8 cellular contexts compared by ENCODE assay signal in genomic region chr17:78258323-78259229, GRCh38. TPM values are rescaled to one million over a fixed set of nuclear protein-coding genes. Genes with fewer than 3 reads are reported as not detected.
DNase-seq lines count a peak whose midpoint lies in the region; ATAC-seq, FAIRE-seq and TF ChIP-seq lines count a peak whose summit lies in the region.

No MANE protein-coding gene starts in this region.

- peaks cover 21 to 81% (median 53%) of the 10 kb centered on the region in 4 donors for H3K4me1 Mint-ChIP-seq in CD4-positive, alpha-beta memory T cell
- peaks cover 23% of the 10 kb centered on the region for H3K4me1 Mint-ChIP-seq in activated T-helper 17 cell treated with anti-CD3 and anti-CD28 coated beads, Interleukin-2, amount 50 U/mL, for 72 hours

- intact Hi-C loops in CD4-positive, alpha-beta memory T cell (cut with micrococcal nuclease) = no loop called here
- intact Hi-C loops in HepG2 (cut with micrococcal nuclease; ENCODE audit: unreplicated experiment) = loop anchor here (10.0 kb wide), 1 partner anchor 56 kb away; no protein-coding TSS in a partner anchor

- H3K27ac ChIP-seq in CD4-positive, alpha-beta memory T cell (ENCODE audit: low read depth, low read length) = peak overlapping the region; percentile 47
- H3K27ac ChIP-seq in HepG2 (ENCODE audit: extremely low read length, insufficient read depth, low read length) = no peak overlapping the region

- H3K4me1 ChIP-seq in CD4-positive, alpha-beta memory T cell (ENCODE audit: insufficient read depth, low read length) = peaks cover 89% of the 10 kb centered on the region
- H3K4me1 ChIP-seq in HepG2 (ENCODE audit: insufficient read depth, low read length) = peaks cover 76% of the 10 kb centered on the region

- peak; percentile 71 to 79 (median 72) for DNase-seq in CD4-positive, alpha-beta memory T cell
- peak; percentile 80 for DNase-seq in OCI-M1 (lab: John Stamatoyannopoulos, UW)
- peak; percentile 36 for DNase-seq in HepG2 (ENCODE audit: low spot score)
- peak; percentile 79 for DNase-seq in stimulated activated CD8-positive, alpha-beta memory T cell treated with anti-CD3 and anti-CD28 coated beads, Interleukin-4, amount 100 ng/mL, for 48 hours
- DNase-seq in AG08396 (ENCODE audit: low spot score) = no peak
- no peak for DNase-seq in amygdala (lab: John Stamatoyannopoulos, UW)

- peak overlapping the region; percentile 51 to 57 for H3K4me3 ChIP-seq in CD4-positive, alpha-beta memory T cell (ENCODE audit: low read length in 2 of 2)
- peak overlapping the region in 1 of 3 experiments; percentile 47; a peak in 1 of 6 replicates for H3K4me3 ChIP-seq in HepG2 (replicated peaks in 1 of 3; ENCODE audit: insufficient read depth in 1 of 3, low read depth in 2 of 3, low read length in 3 of 3)

- no peaks in the 10 kb centered on the region for H3K9me3 ChIP-seq in CD4-positive, alpha-beta memory T cell (ENCODE audit: control insufficient read depth in 1 of 2, low read length in 2 of 2)
- H3K9me3 ChIP-seq in HepG2 (ENCODE audit: low read length) = no peaks in the 10 kb centered on the region

- H3K36me3 Mint-ChIP-seq in CD4-positive, alpha-beta memory T cell = no peaks in the 10 kb centered on the region
- no peaks in the 10 kb centered on the region for H3K36me3 Mint-ChIP-seq in activated T-helper 17 cell treated with anti-CD3 and anti-CD28 coated beads, Interleukin-2, amount 50 U/mL, for 72 hours (ENCODE audit: low read depth)

- ATAC-seq in activated T-helper 17 cell treated with anti-CD3 and anti-CD28 coated beads, Interleukin-2, amount 50 U/mL, for 72 hours (replicated peaks) = peak; percentile 75
- ATAC-seq in HepG2 = peak; percentile 11; the same call in 2 of the 3 replicates
- no peak for ATAC-seq in GM21381 (IDR thresholded peaks at IDR 0.05; ENCODE audit: unreplicated experiment)

- no peaks in the 10 kb centered on the region for H3K27me3 ChIP-seq in CD4-positive, alpha-beta memory T cell (ENCODE audit: insufficient read depth, low read length)
- peaks cover 3 to 54% of the 10 kb centered on the region in 2 experiments; a peak in 4 of 5 replicates for H3K27me3 ChIP-seq in HepG2 (ENCODE audit: control insufficient read depth in 1 of 2, insufficient read depth in 2 of 2, low read length in 2 of 2)

- no peaks in the 10 kb centered on the region for H4K20me1 ChIP-seq in HepG2 (ENCODE audit: insufficient read depth, low read length)

- no peaks in the 10 kb centered on the region for H3K36me3 ChIP-seq in CD4-positive, alpha-beta memory T cell (ENCODE audit: insufficient read depth, low read length)
- no peaks in the 10 kb centered on the region for H3K36me3 ChIP-seq in HepG2 (replicated peaks in 1 of 2; ENCODE audit: control insufficient read depth in 1 of 2, insufficient read depth in 2 of 2, low read length in 2 of 2)

- TF ChIP-seq EP300 in HepG2 (IDR thresholded peaks at IDR 0.05; ENCODE audit: low read depth in 2 of 2, low read length in 2 of 2) (no peak; a peak in 1 of 4 replicates), HepG2 (CRISPR knock-in tag; IDR thresholded peaks at IDR 0.05; ENCODE audit: borderline replicate concordance) (no peak)

- no peak for FAIRE-seq in HepG2 (lab: Jason Lieb, UNC)

- TF ChIP-seq CTCF in HepG2 (CRISPR knock-in tag; IDR thresholded peaks at IDR 0.05) = no peak

- BruUV-seq in HepG2 (replicated peaks; lab: Mats Ljungman, UMichigan) = no TSS peak

- H3K4me3 Mint-ChIP-seq in CD4-positive, alpha-beta memory T cell = peak overlapping the region; percentile 43 to 94 (median 74)
- peak overlapping the region; percentile 74 for H3K4me3 Mint-ChIP-seq in activated T-helper 17 cell treated with anti-CD3 and anti-CD28 coated beads, Interleukin-2, amount 50 U/mL, for 72 hours

- no peak overlapping the region for H2AFZ ChIP-seq in HepG2 (ENCODE audit: low read length)

- CTCF ChIA-PET in CD4-positive, alpha-beta memory T cell (lab: Charles Lee; ENCODE audit: partially characterized antibody) = interaction anchor here (1.4 kb wide), 1 partner anchor 8 kb away, joined by 10 read pairs; no protein-coding TSS in a partner anchor
- CTCF ChIA-PET in HepG2 (lab: Yijun Ruan, JAX; ENCODE audit: low intra/inter-chr PET ratio, low total read pairs) = no interaction called here

- WGBS in HepG2 (ENCODE audit: low lambda C conversion rate) = 12% methylated on average over 18 of the region's 24 CpGs

- H3K9ac ChIP-seq in HepG2 (ENCODE audit: insufficient read depth, low read depth, low read length) = no peak overlapping the region

- H3K27ac Mint-ChIP-seq in CD4-positive, alpha-beta memory T cell = peak overlapping the region; percentile 80 to 96 (median 90)
- H3K27ac Mint-ChIP-seq in activated T-helper 17 cell treated with anti-CD3 and anti-CD28 coated beads, Interleukin-2, amount 50 U/mL, for 72 hours = peak overlapping the region; percentile 81

- H3K79me2 ChIP-seq in HepG2 (ENCODE audit: insufficient read depth, low read length) = no peaks in the 10 kb centered on the region

- POLR2A ChIA-PET in CD4-positive, alpha-beta memory T cell (lab: Charles Lee; ENCODE audit: partially characterized antibody) = interaction anchor here (0.7 to 1.8 kb wide), 7 partner anchors 23 to 301 kb away, joined by 3 to 5 read pairs (median 4); partner anchors contain the start of gene SOCS3
- POLR2A ChIA-PET in HepG2 (lab: Yijun Ruan, JAX) = interaction anchor here (0.5 to 1.8 kb wide), 2 partner anchors 16 to 46 kb away, joined by 3 to 5 read pairs; no protein-coding TSS in a partner anchor

- TF ChIP-seq RAD21 in HepG2 (CRISPR knock-in tag; IDR thresholded peaks at IDR 0.05) = no peak

- in situ Hi-C loops in HepG2 (cut with HindIII; ENCODE audit: extremely low pct_ligation_motif_present, low pct_unique_long_range_greater_than_20kb) = no loop called here

- H3K9me3 Mint-ChIP-seq in CD4-positive, alpha-beta memory T cell = peaks cover 0 to 3% (median 0%) of the 10 kb centered on the region in 8 donors
- H3K9me3 Mint-ChIP-seq in activated T-helper 17 cell treated with anti-CD3 and anti-CD28 coated beads, Interleukin-2, amount 50 U/mL, for 72 hours = no peaks in the 10 kb centered on the region

- peaks cover 0 to 1% of the 10 kb centered on the region in 2 donors for H3K27me3 Mint-ChIP-seq in CD4-positive, alpha-beta memory T cell
- H3K27me3 Mint-ChIP-seq in activated T-helper 17 cell treated with anti-CD3 and anti-CD28 coated beads, Interleukin-2, amount 50 U/mL, for 72 hours = no peaks in the 10 kb centered on the region

- no peak for TF ChIP-seq POLR2A in HepG2 (IDR thresholded peaks at IDR 0.05; ENCODE audit: insufficient read depth in 1 of 2, low read depth in 2 of 2, low read length in 2 of 2)

- peak overlapping the region; percentile 46 for H3K4me2 ChIP-seq in HepG2 (ENCODE audit: low read depth, low read length)

RNA-seq across cellular contexts. Expression of gene TMEM235, which starts 27.1 kb away (rescaled TPM):
- total RNA-seq in CD4-positive, alpha-beta memory T cell = not detected
- polyA plus RNA-seq in CD4-positive, alpha-beta memory T cell = not detected
- total RNA-seq in activated T-helper 17 cell treated with anti-CD3 and anti-CD28 coated beads, Interleukin-2, amount 50 U/mL, for 72 hours = not detected
- total RNA-seq in HepG2 (2016; rRNA removed; fragmentation: Illumina TruSeq; extraction: Trizol) = not detected in 2 replicates
- not detected in 2 replicates for total RNA-seq in HepG2 (2016; cell fraction: cytosol; rRNA removed; fragmentation: Illumina TruSeq; extraction: Trizol; ENCODE audit: low read depth)
- total RNA-seq in HepG2 (2016; cell fraction: insoluble cytoplasmic fraction; rRNA removed; fragmentation: Illumina TruSeq; extraction: Trizol) = not detected in 2 replicates
- not detected in 2 replicates for total RNA-seq in HepG2 (2016; cell fraction: membrane; rRNA removed; fragmentation: Illumina TruSeq; extraction: Trizol)
- not detected in 2 replicates for total RNA-seq in HepG2 (2016; cell fraction: nucleus; rRNA removed; fragmentation: Illumina TruSeq; extraction: Trizol)
- not detected in 2 replicates for polyA plus RNA-seq in HepG2 (2011; rRNA removed)
- polyA plus RNA-seq in HepG2 (2011; cell fraction: cytosol; rRNA removed) = not detected in 2 replicates
- polyA plus RNA-seq in HepG2 (2011; cell fraction: nucleus; rRNA removed) = not detected in 2 replicates
- not detected in 2 replicates for polyA plus RNA-seq in HepG2 (2012)
- polyA plus RNA-seq in HepG2 (2016; cell fraction: cytosol; fragmentation: Illumina TruSeq; extraction: Trizol; ENCODE audit: low read depth) = not detected in 2 replicates
- not detected in 2 replicates for polyA plus RNA-seq in HepG2 (2016; cell fraction: insoluble cytoplasmic fraction; fragmentation: Illumina TruSeq; extraction: Trizol; ENCODE audit: low read depth)
- polyA plus RNA-seq in HepG2 (2016; cell fraction: membrane; fragmentation: Illumina TruSeq; extraction: Trizol; ENCODE audit: low read depth) = not detected in 2 replicates
- not detected in 2 replicates for polyA plus RNA-seq in HepG2 (2016; cell fraction: nucleus; fragmentation: Illumina TruSeq; extraction: Trizol; ENCODE audit: insufficient read depth, low read depth)
- not detected in 2 replicates for polyA minus RNA-seq in HepG2 (2011; rRNA and poly(A)+ RNA removed; ENCODE audit: low replicate concordance)
- not detected in 2 replicates for polyA minus RNA-seq in HepG2 (2011; cell fraction: cytosol; rRNA and poly(A)+ RNA removed)
- not detected in 2 replicates for polyA minus RNA-seq in HepG2 (2011; cell fraction: nucleus; rRNA and poly(A)+ RNA removed)

RNA-seq across cellular contexts. Expression of gene BIRC5, which starts 44.5 kb away (rescaled TPM):
- under 1 TPM in 1 of 2 experiments, not detected in 1; 0.32 TPM for total RNA-seq in CD4-positive, alpha-beta memory T cell
- under 1 TPM in 1 of 2 donors, not detected in 1; 0.18 TPM for polyA plus RNA-seq in CD4-positive, alpha-beta memory T cell
- 100 to 1,000 TPM in 1 of 2 donors, 10 to 100 TPM in 1; 68.6 to 104 TPM for total RNA-seq in activated T-helper 17 cell treated with anti-CD3 and anti-CD28 coated beads, Interleukin-2, amount 50 U/mL, for 72 hours
- total RNA-seq in HepG2 (2016; rRNA removed; fragmentation: Illumina TruSeq; extraction: Trizol) = 135 and 167 TPM in 2 replicates
- total RNA-seq in HepG2 (2016; cell fraction: cytosol; rRNA removed; fragmentation: Illumina TruSeq; extraction: Trizol; ENCODE audit: low read depth) = 34.5 and 39.0 TPM in 2 replicates
- total RNA-seq in HepG2 (2016; cell fraction: insoluble cytoplasmic fraction; rRNA removed; fragmentation: Illumina TruSeq; extraction: Trizol) = 131 and 168 TPM in 2 replicates
- 97.3 and 97.8 TPM in 2 replicates for total RNA-seq in HepG2 (2016; cell fraction: membrane; rRNA removed; fragmentation: Illumina TruSeq; extraction: Trizol)
- 62.8 and 63.7 TPM in 2 replicates for total RNA-seq in HepG2 (2016; cell fraction: nucleus; rRNA removed; fragmentation: Illumina TruSeq; extraction: Trizol)
- polyA plus RNA-seq in HepG2 (2011; rRNA removed) = 18.5 and 30.3 TPM in 2 replicates
- 26.4 and 35.2 TPM in 2 replicates for polyA plus RNA-seq in HepG2 (2011; cell fraction: cytosol; rRNA removed)
- polyA plus RNA-seq in HepG2 (2011; cell fraction: nucleus; rRNA removed) = 11.3 and 14.8 TPM in 2 replicates
- 20.8 and 42.6 TPM in 2 replicates for polyA plus RNA-seq in HepG2 (2012)
- 27.8 and 29.4 TPM in 2 replicates for polyA plus RNA-seq in HepG2 (2016; cell fraction: cytosol; fragmentation: Illumina TruSeq; extraction: Trizol; ENCODE audit: low read depth)
- polyA plus RNA-seq in HepG2 (2016; cell fraction: insoluble cytoplasmic fraction; fragmentation: Illumina TruSeq; extraction: Trizol; ENCODE audit: low read depth) = 158 and 162 TPM in 2 replicates
- 64.5 and 65.4 TPM in 2 replicates for polyA plus RNA-seq in HepG2 (2016; cell fraction: membrane; fragmentation: Illumina TruSeq; extraction: Trizol; ENCODE audit: low read depth)
- polyA plus RNA-seq in HepG2 (2016; cell fraction: nucleus; fragmentation: Illumina TruSeq; extraction: Trizol; ENCODE audit: insufficient read depth, low read depth) = 90.2 and 97.1 TPM in 2 replicates
- polyA minus RNA-seq in HepG2 (2011; rRNA and poly(A)+ RNA removed; ENCODE audit: low replicate concordance) = 62.3 and 97.9 TPM in 2 replicates
- 18.6 and 37.7 TPM in 2 replicates for polyA minus RNA-seq in HepG2 (2011; cell fraction: cytosol; rRNA and poly(A)+ RNA removed)
- polyA minus RNA-seq in HepG2 (2011; cell fraction: nucleus; rRNA and poly(A)+ RNA removed) = 20.9 and 36.8 TPM in 2 replicates

Comparison
In these comparisons a context has a peak if more than half of its experiments do, and no peak if none do; other contexts are left out.
1. DNase-seq: peak in CD4-positive, alpha-beta memory T cell (5 of 5), OCI-M1 (single experiment), HepG2 (single experiment) and stimulated activated CD8-positive, alpha-beta memory T cell treated with anti-CD3 and anti-CD28 coated beads, Interleukin-4, amount 100 ng/mL, for 48 hours (single experiment); none in AG08396 (single experiment) and amygdala (0 of 56).
2. RNA of gene BIRC5, which starts 44.5 kb away (total RNA-seq): 34.5 to 168 TPM in HepG2 and 68.6 to 104 TPM in activated T-helper 17 cell treated with anti-CD3 and anti-CD28 coated beads, Interleukin-2, amount 50 U/mL, for 72 hours; 0.32 TPM in CD4-positive, alpha-beta memory T cell; every median in the first group is over 10 times any median in the second.